In genomic region chr11:18259259-18259658, GRCh38 we compare ENCODE assay signal across 2 cellular contexts.
TF ChIP-seq lines count a peak whose summit lies in the region.

No MANE protein-coding gene starts in this region.

TF ChIP-seq in H1, 55 proteins besides CTCF, POLR2A, EP300 and RAD21:
- no peak for TF ChIP-seq BCL11A (IDR thresholded peaks at IDR 0.05; ENCODE audit: low read depth in 2 of 2, low read length in 2 of 2)
- TF ChIP-seq SIN3A (conservative IDR thresholded peaks at IDR 0.05 in 1 of 2, IDR thresholded peaks at IDR 0.05 in 1 of 2; ENCODE audit: low read depth in 1 of 2, low read length in 2 of 2), result no peak
- no peak for TF ChIP-seq SUZ12 (IDR thresholded peaks at IDR 0.05; ENCODE audit: low read length)
- no peak for TF ChIP-seq ATF3 (IDR thresholded peaks at IDR 0.05; ENCODE audit: insufficient read depth, low read depth, low read length)
- no peak for TF ChIP-seq BACH1 (IDR thresholded peaks at IDR 0.05; ENCODE audit: low read length)
- TF ChIP-seq JUN (IDR thresholded peaks at IDR 0.05; ENCODE audit: low read depth, low read length), result no peak
- TF ChIP-seq RNF2 (IDR thresholded peaks at IDR 0.05; ENCODE audit: borderline replicate concordance, low read depth, low read length, missing control alignments, poor library complexity, severe bottlenecking), result no peak
- no peak for TF ChIP-seq MAFK (IDR thresholded peaks at IDR 0.05; ENCODE audit: low read depth, low read length)
- no peak for TF ChIP-seq SAP30 (IDR thresholded peaks at IDR 0.05; ENCODE audit: insufficient read depth, insufficient replicate concordance, low read length)
- TF ChIP-seq SP4 (IDR thresholded peaks at IDR 0.05; ENCODE audit: low read length), result no peak
- no peak for TF ChIP-seq YY1 (IDR thresholded peaks at IDR 0.05; ENCODE audit: low read depth, low read length)
- no peak for TF ChIP-seq JUND (IDR thresholded peaks at IDR 0.05; ENCODE audit: low read length)
- no peak for TF ChIP-seq USF2 (IDR thresholded peaks at IDR 0.05; ENCODE audit: low read length)
- no peak for TF ChIP-seq TAF7 (optimal IDR thresholded peaks at IDR 0.05; ENCODE audit: borderline replicate concordance, low read depth, low read length)

TF ChIP-seq in SK-N-SH treated with all-trans-retinoic acid at 6 μM for 48 hours, 23 proteins besides CTCF, POLR2A, EP300 and RAD21:
- TF ChIP-seq ZFP30 (CRISPR knock-in tag; IDR thresholded peaks at IDR 0.05), result no peak
- no peak for TF ChIP-seq GLIS3 (CRISPR knock-in tag; IDR thresholded peaks at IDR 0.05)
- no peak for TF ChIP-seq SNAI2 (CRISPR knock-in tag; IDR thresholded peaks at IDR 0.05)
- no peak for TF ChIP-seq POU6F1 (CRISPR knock-in tag; IDR thresholded peaks at IDR 0.05; ENCODE audit: borderline replicate concordance, low read depth)
- TF ChIP-seq CSDC2 (CRISPR knock-in tag; IDR thresholded peaks at IDR 0.05), result no peak
- no peak for TF ChIP-seq TOX (CRISPR knock-in tag; IDR thresholded peaks at IDR 0.05; ENCODE audit: borderline replicate concordance)
- TF ChIP-seq ZFP3 (CRISPR knock-in tag; IDR thresholded peaks at IDR 0.05), result no peak
- TF ChIP-seq PPARA (CRISPR knock-in tag; IDR thresholded peaks at IDR 0.05; ENCODE audit: borderline replicate concordance), result no peak
- no peak for TF ChIP-seq PATZ1 (CRISPR knock-in tag; IDR thresholded peaks at IDR 0.05; ENCODE audit: borderline replicate concordance)
- TF ChIP-seq ESRRG (CRISPR knock-in tag; IDR thresholded peaks at IDR 0.05), result no peak
- no peak for TF ChIP-seq ZNF70 (CRISPR knock-in tag; IDR thresholded peaks at IDR 0.05)
- TF ChIP-seq CREB5 (CRISPR knock-in tag; IDR thresholded peaks at IDR 0.05; ENCODE audit: low read depth), result no peak
- no peak for TF ChIP-seq ZNF565 (CRISPR knock-in tag; conservative IDR thresholded peaks at IDR 0.05; ENCODE audit: low read depth)
- TF ChIP-seq TCF4 (CRISPR knock-in tag; IDR thresholded peaks at IDR 0.05; ENCODE audit: borderline replicate concordance), result no peak
